ENCODE assay signal across 7 cellular contexts in the genomic region with DNA sequence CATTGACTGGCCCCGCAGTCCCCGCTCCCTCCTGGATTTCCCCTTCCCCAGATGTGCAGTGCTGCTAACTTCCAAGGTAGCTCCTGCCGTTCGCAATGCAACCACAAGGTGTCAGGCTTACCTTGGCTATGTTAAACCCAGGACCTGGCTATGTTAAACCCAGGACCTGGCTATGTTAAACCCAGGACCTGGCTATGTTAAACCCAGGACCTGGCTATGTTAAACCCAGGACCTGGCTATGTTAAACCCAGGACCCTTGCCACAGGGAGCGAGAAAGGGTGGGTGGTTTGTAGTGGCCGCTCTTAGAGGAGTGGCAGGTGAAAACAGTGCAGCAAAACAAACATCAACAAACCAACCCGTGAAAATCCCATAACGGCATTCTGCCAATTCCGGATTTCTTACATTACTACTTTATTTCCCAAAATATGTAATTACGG. TPM values are rescaled to one million over a fixed set of nuclear protein-coding genes. Genes with fewer than 3 reads are reported as not detected.
DNase-seq lines count a peak whose midpoint lies in the region; ATAC-seq and TF ChIP-seq lines count a peak whose summit lies in the region.

No MANE protein-coding gene starts in this region.

- no peak overlapping the region for H3K9ac ChIP-seq in liver (ENCODE audit: low read depth in 1 of 2, low read length in 2 of 2)

- H3K36me3 Mint-ChIP-seq in chondrocyte (ENCODE audit: low read depth), result peaks cover 2% of the 10 kb centered on the region

- peaks cover 0 to 9% (median 2%) of the 10 kb centered on the region in 4 donors for H3K27me3 ChIP-seq in liver (ENCODE audit: control insufficient read depth in 4 of 4, insufficient read depth in 4 of 4, low read length in 3 of 4)

- ATAC-seq in HG02623 (IDR thresholded peaks at IDR 0.05; ENCODE audit: unreplicated experiment), result peak; percentile 51

- no peak overlapping the region for H3K27ac ChIP-seq in liver (ENCODE audit: low read depth in 1 of 2, low read length in 2 of 2)

- peak; percentile 44 for DNase-seq in NCI-H2171 treated with DMSO at 0.1 percent for 48 hours (lab: John Stamatoyannopoulos, UW)
- peak; percentile 49 to 68 for DNase-seq in activated CD4-positive, alpha-beta T cell treated with anti-CD3 and anti-CD28 coated beads for 24 hours (ENCODE audit: low read depth in 2 of 2)
- DNase-seq in chondrocyte (ENCODE audit: low spot score), result no peak
- peak; percentile 39 to 52 (median 42) for DNase-seq in stimulated activated CD4-positive, alpha-beta T cell treated with anti-CD3 and anti-CD28 coated beads, TNF-alpha, amount 100 ng/mL, for 48 hours (ENCODE audit: low read depth in 3 of 3)

- H3K4me1 ChIP-seq in liver (ENCODE audit: control insufficient read depth in 4 of 4, insufficient read depth in 4 of 4, low read length in 3 of 4), result peaks cover 11 to 31% (median 23%) of the 10 kb centered on the region in 4 donors

- WGBS in liver, result 14% methylated on average over 10 of the region's 10 CpGs

- no peak overlapping the region for H3K27ac Mint-ChIP-seq in chondrocyte (ENCODE audit: unreplicated experiment)

- H3K9me3 Mint-ChIP-seq in chondrocyte (ENCODE audit: low read depth), result no peaks in the 10 kb centered on the region

- H3K9me3 ChIP-seq in liver (ENCODE audit: control insufficient read depth in 4 of 4, low read length in 3 of 4), result no peaks in the 10 kb centered on the region

- peaks cover 36% of the 10 kb centered on the region for H3K27me3 Mint-ChIP-seq in chondrocyte (ENCODE audit: low read depth)

- no peaks in the 10 kb centered on the region for H3K36me3 ChIP-seq in liver (ENCODE audit: control insufficient read depth in 4 of 4, insufficient read depth in 3 of 4, low read depth in 1 of 4, low read length in 3 of 4)

- H3K4me1 Mint-ChIP-seq in chondrocyte (ENCODE audit: low read depth), result peaks cover 21% of the 10 kb centered on the region

- no peak overlapping the region for H3K4me3 Mint-ChIP-seq in chondrocyte (ENCODE audit: unreplicated experiment)

- TF ChIP-seq CTCF in GM12873 (IDR thresholded peaks at IDR 0.05; ENCODE audit: insufficient read depth, low read depth, low read length, missing control alignments), result peak; percentile 80
- TF ChIP-seq CTCF in chondrocyte (IDR thresholded peaks at IDR 0.05), result peak; percentile 81
- peak; percentile 76 for TF ChIP-seq CTCF in liver (IDR thresholded peaks at IDR 0.05; ENCODE audit: low read depth, low read length, missing input control)

- no peak overlapping the region for H3K4me3 ChIP-seq in liver (ENCODE audit: low read depth in 1 of 3, low read length in 3 of 3)

- peak; percentile 82 to 91 for TF ChIP-seq RAD21 in liver (IDR thresholded peaks at IDR 0.05)

TF ChIP-seq in liver, 16 proteins besides CTCF, POLR2A, EP300 and RAD21:
- TF ChIP-seq, protein P1, sequence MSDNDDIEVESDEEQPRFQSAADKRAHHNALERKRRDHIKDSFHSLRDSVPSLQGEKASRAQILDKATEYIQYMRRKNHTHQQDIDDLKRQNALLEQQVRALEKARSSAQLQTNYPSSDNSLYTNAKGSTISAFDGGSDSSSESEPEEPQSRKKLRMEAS (IDR thresholded peaks at IDR 0.05), result no peak
- TF ChIP-seq HNF4A (conservative IDR thresholded peaks at IDR 0.05) (peak in 1 of 2 donors; percentile 7), JUND (IDR thresholded peaks at IDR 0.05) (no peak)

RNA-seq across cellular contexts. Expression of a gene that starts 2.9 kb away (rescaled TPM):
- total RNA-seq in chondrocyte (0.77 to 1.0 TPM (median 1.0 TPM) in 3 replicates), liver (under 1 TPM in 1 of 2 donors, not detected in 1; 0.08 TPM)
- under 1 TPM; 0.02 to 0.07 TPM for polyA plus RNA-seq in liver

RNA-seq across cellular contexts. Expression of a gene that starts 17.1 kb away (rescaled TPM):
- total RNA-seq in chondrocyte (16.8 to 140 TPM (median 136 TPM) in 3 replicates), liver (1 to 10 TPM in 1 of 2 donors, under 1 TPM in 1; 0.65 to 1.3 TPM)
- under 1 TPM; 0.06 to 0.89 TPM for polyA plus RNA-seq in liver
